ENCODE assay signal across 26 cellular contexts in the genomic region with DNA sequence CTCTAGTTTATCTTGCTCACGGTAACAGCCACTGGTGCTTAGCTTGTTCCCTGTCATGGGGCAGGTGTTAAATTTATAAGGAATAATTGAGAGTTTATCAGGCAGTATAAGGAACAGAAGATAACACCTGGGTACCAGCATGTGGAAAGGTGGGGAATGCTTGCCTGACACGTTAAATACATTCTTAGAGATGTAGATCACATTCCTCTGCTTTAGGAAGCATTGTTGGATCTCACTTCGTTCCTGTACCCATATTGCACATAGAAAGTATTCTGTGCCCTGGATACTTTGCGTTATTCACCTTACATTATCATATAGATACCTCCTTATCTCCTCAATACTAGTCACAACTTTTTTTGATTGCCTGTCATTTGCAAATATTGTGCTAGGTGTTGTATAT.
"Had no signal": no experiment of that assay in that cellular context is flagged by ENCODE, and none has a peak within 500 bp of the region (broad histone marks: within the 10 kb centered on the region; RNA-seq: fewer than 3 reads in every experiment).

No MANE protein-coding gene starts in this region.

- H3K9me3 ChIP-seq: stomach, suprapubic skin, testis, thoracic aorta, thyroid gland, tibial artery, tibial nerve, transverse colon, upper lobe of left lung, upper lobe of right lung, uterus, vagina had no signal

- H3K4me1 ChIP-seq: upper lobe of right lung, uterus had no signal

- FAIRE-seq: urothelium cell line had no signal

- H3K36me3 ChIP-seq: stomach, suprapubic skin, thoracic aorta, thyroid gland, tibial artery, tibial nerve, transverse colon, upper lobe of left lung, uterus, vagina had no signal

- DNase-seq: stimulated activated CD4-positive, alpha-beta T cell treated with anti-CD3 and anti-CD28 coated beads, Interleukin-2, amount 100 ng/mL, for 48 hours; stimulated activated CD4-positive, alpha-beta T cell treated with anti-CD3 and anti-CD28 coated beads, Interleukin-4, amount 100 ng/mL, for 1 hour; stimulated activated CD4-positive, alpha-beta T cell treated with anti-CD3 and anti-CD28 coated beads, Interleukin-4, amount 100 ng/mL, for 24 hours; stimulated activated CD4-positive, alpha-beta T cell treated with anti-CD3 and anti-CD28 coated beads, Interleukin-4, amount 100 ng/mL, for 4 hours; stimulated activated CD8-positive, alpha-beta memory T cell treated with anti-CD3 and anti-CD28 coated beads, Interleukin-4, amount 100 ng/mL, for 48 hours; stimulated activated naive B cell treated with anti-CD40 and anti-IgM and Interleukin-4, amounts not matched to agents 10 μg/mL and 1 μg/mL and 100 μg/mL, for 72 hours; stimulated activated naive CD4-positive, alpha-beta T cell; stimulated activated naive CD4-positive, alpha-beta T cell treated with Interleukin-2 at 50 U/mL for 16 hours; stimulated activated naive CD8-positive, alpha-beta T cell treated with anti-CD3 and anti-CD28 coated beads, Interleukin-15, amount 100 ng/mL, for 72 hours; stimulated activated naive CD8-positive, alpha-beta T cell treated with anti-CD3 and anti-CD28 coated beads, Interleukin-15, Interleukin-2, amounts not matched to agents 100 U/mL and 50 U/mL, for 24 hours; stomach; substantia nigra; testis; thyroid gland; tibial artery; transverse colon; upper lobe of left lung; upper lobe of right lung; uterus had no signal

- H3K27ac ChIP-seq: stomach, suprapubic skin, testis, thoracic aorta, thyroid gland, tibial artery, tibial nerve, transverse colon, upper lobe of left lung, upper lobe of right lung, uterus, vagina had no signal

- ATAC-seq: stimulated activated effector memory CD8-positive, alpha-beta T cell treated with anti-CD3 and anti-CD28 coated beads, Interleukin-12 subunit alpha, Interleukin-12 subunit beta, amount 100 ng/mL, for 72 hours; stimulated activated memory B cell treated with anti-CD40 and anti-IgM and Interleukin-4, amounts not matched to agents 10 μg/mL and 1 μg/mL and 100 μg/mL, for 72 hours; stimulated activated naive B cell treated with anti-CD40 and anti-IgM and Interleukin-4, amounts not matched to agents 10 μg/mL and 1 μg/mL and 100 μg/mL, for 72 hours; stimulated activated naive CD8-positive, alpha-beta T cell treated with anti-CD3 and anti-CD28 coated beads, Interleukin-15, amount 100 ng/mL, for 72 hours; stimulated activated naive CD8-positive, alpha-beta T cell treated with anti-CD3 and anti-CD28 coated beads, Interleukin-15, Interleukin-2, amounts not matched to agents 100 U/mL and 50 U/mL, for 24 hours; upper lobe of right lung had no signal

- H3K27me3 ChIP-seq: stomach, suprapubic skin, testis, thyroid gland, tibial artery, tibial nerve, transverse colon, upper lobe of left lung, upper lobe of right lung, uterus, vagina had no signal

- H3K4me3 ChIP-seq: stomach, suprapubic skin, testis, thoracic aorta, thyroid gland, tibial artery, tibial nerve, transverse colon, upper lobe of left lung, upper lobe of right lung, uterus, vagina had no signal
